Comparison of ENCODE assay signal across 21 cellular contexts in genomic region chr4:28548549-28548948, GRCh38.
"Had no signal": no experiment of that assay in that cellular context is flagged by ENCODE, and none has a peak within 500 bp of the region (broad histone marks: within the 10 kb centered on the region; RNA-seq: fewer than 3 reads in every experiment).

No MANE protein-coding gene starts in this region.

- H3K4me3 Mint-ChIP-seq: activated CD4-positive, alpha-beta T cell treated with anti-CD3 and anti-CD28 coated beads, Interleukin-2, amount 10 ng/mL, durations not matched to agents 24 days and 14 days; activated CD8-positive, alpha-beta T cell treated with anti-CD3 and anti-CD28 coated beads, Interleukin-2, amount 10 ng/mL, durations not matched to agents 7 days and 5 days; activated naive CD4-positive, alpha-beta T cell treated with anti-CD3 and anti-CD28 coated beads, Interleukin-2, amount 10 ng/mL, durations not matched to agents 7 days and 5 days; activated T-cell treated with anti-CD3 and anti-CD28 coated beads, Interleukin-2, amount 50 U/mL, for 4 hours; mesothelial cell of epicardium; natural killer cell treated with Interleukin-12 subunit alpha and Interleukin-12 subunit beta and Interleukin-15 and Interleukin-18, amount 100 ng/mL, for 72 hours had no signal

- H3K4me1 ChIP-seq: ascending aorta, esophagus squamous epithelium, lower lobe of right lung, tibial nerve, uterus had no signal

- H3K36me3 Mint-ChIP-seq: activated naive CD4-positive, alpha-beta T cell treated with anti-CD3 and anti-CD28 coated beads, Interleukin-2, amount 10 ng/mL, durations not matched to agents 7 days and 5 days; mesothelial cell of epicardium had no signal

- H3K27ac ChIP-seq: ascending aorta, coronary artery, esophagus squamous epithelium, lower lobe of right lung, tibial nerve, uterus had no signal

- ATAC-seq: activated CD8-positive, alpha-beta T cell treated with anti-CD3 and anti-CD28 coated beads, Interleukin-2, amount 10 ng/mL, durations not matched to agents 7 days and 5 days; activated T-cell treated with anti-CD3 and anti-CD28 coated beads, Interleukin-2, amount 50 U/mL, for 4 hours; left colon; lower lobe of right lung; natural killer cell treated with Interleukin-12 subunit alpha and Interleukin-12 subunit beta and Interleukin-15 and Interleukin-18, amount 100 ng/mL, for 72 hours had no signal

- H3K4me1 Mint-ChIP-seq: activated CD4-positive, alpha-beta T cell treated with anti-CD3 and anti-CD28 coated beads, Interleukin-2, amount 10 ng/mL, durations not matched to agents 24 days and 14 days; activated naive CD4-positive, alpha-beta T cell treated with anti-CD3 and anti-CD28 coated beads, Interleukin-2, amount 10 ng/mL, durations not matched to agents 7 days and 5 days; mesothelial cell of epicardium had no signal

- H3K27me3 ChIP-seq: ascending aorta, esophagus squamous epithelium, tibial nerve, uterus had no signal

- H3K27me3 Mint-ChIP-seq: activated CD4-positive, alpha-beta T cell treated with anti-CD3 and anti-CD28 coated beads, Interleukin-2, amount 10 ng/mL, durations not matched to agents 24 days and 14 days; activated naive CD4-positive, alpha-beta T cell treated with anti-CD3 and anti-CD28 coated beads, Interleukin-2, amount 10 ng/mL, durations not matched to agents 7 days and 5 days; natural killer cell treated with Interleukin-12 subunit alpha and Interleukin-12 subunit beta and Interleukin-15 and Interleukin-18, amount 100 ng/mL, for 72 hours had no signal

- DNase-seq: activated CD4-positive, alpha-beta T cell treated with anti-CD3 and anti-CD28 coated beads, Interleukin-2, amount 10 ng/mL, durations not matched to agents 24 days and 14 days; activated CD8-positive, alpha-beta T cell treated with anti-CD3 and anti-CD28 coated beads, Interleukin-2, amount 10 ng/mL, durations not matched to agents 7 days and 5 days; activated effector memory CD4-positive, alpha-beta T cell treated with Interleukin-2 at 50 U/mL for 16 hours; activated naive CD4-positive, alpha-beta T cell treated with anti-CD3 and anti-CD28 coated beads, Interleukin-2, amount 10 ng/mL, durations not matched to agents 7 days and 5 days; activated T-cell treated with anti-CD3 and anti-CD28 coated beads, Interleukin-2, amount 50 U/mL, for 4 hours; esophagus squamous epithelium; islet precursor cell; left colon; lower lobe of right lung; occipital lobe; posterior cingulate gyrus; stimulated activated CD4-positive, alpha-beta T cell treated with anti-CD3 and anti-CD28 coated beads, Interleukin-12 subunit alpha, Interleukin-12 subunit beta, amount 100 ng/mL, for 4 hours; stimulated activated CD4-positive, alpha-beta T cell treated with anti-CD3 and anti-CD28 coated beads, Interleukin-1b, Interleukin-23, amount 100 ng/mL, for 48 hours; stimulated activated naive CD4-positive, alpha-beta T cell treated with Interleukin-2 at 50 U/mL for 16 hours; substantia nigra; uterus had no signal

- H3K27ac Mint-ChIP-seq: activated CD4-positive, alpha-beta T cell treated with anti-CD3 and anti-CD28 coated beads, Interleukin-2, amount 10 ng/mL, durations not matched to agents 24 days and 14 days; activated CD8-positive, alpha-beta T cell treated with anti-CD3 and anti-CD28 coated beads, Interleukin-2, amount 10 ng/mL, durations not matched to agents 7 days and 5 days; activated naive CD4-positive, alpha-beta T cell treated with anti-CD3 and anti-CD28 coated beads, Interleukin-2, amount 10 ng/mL, durations not matched to agents 7 days and 5 days; mesothelial cell of epicardium; natural killer cell treated with Interleukin-12 subunit alpha and Interleukin-12 subunit beta and Interleukin-15 and Interleukin-18, amount 100 ng/mL, for 72 hours had no signal

- H3K9me3 ChIP-seq: ascending aorta, esophagus squamous epithelium, lower lobe of right lung, tibial nerve, uterus had no signal
